In genomic region chr20:23167436-23167835, GRCh38 we compare ENCODE assay signal across 19 cellular contexts.
"Had no signal": no experiment of that assay in that cellular context is flagged by ENCODE, and none has a peak within 500 bp of the region (broad histone marks: within the 10 kb centered on the region; RNA-seq: fewer than 3 reads in every experiment).

No MANE protein-coding gene starts in this region.

- H3K27ac ChIP-seq: esophagus squamous epithelium, gastrocnemius medialis, heart left ventricle, suprapubic skin, transverse colon had no signal

- DNase-seq: activated CD4-positive, alpha-beta T cell treated with anti-CD3 and anti-CD28 coated beads, Interleukin-2, amount 10 ng/mL, durations not matched to agents 24 days and 14 days; activated CD4-positive, CD25-positive, alpha-beta regulatory T cell; activated CD8-positive, alpha-beta T cell treated with anti-CD3 and anti-CD28 coated beads for 36 hours; activated naive CD4-positive, alpha-beta T cell; activated naive CD8-positive, alpha-beta T cell treated with anti-CD3 and anti-CD28 coated beads for 36 hours; activated T-cell treated with anti-CD3 and anti-CD28 coated beads, Interleukin-2, amount 50 U/mL, for 1 hour; amygdala; cerebellar nuclear complex; effector CD8-positive, alpha-beta T cell; esophagus squamous epithelium; gastrocnemius medialis; heart left ventricle; immature natural killer cell; mucosa of descending colon; naive B cell; stimulated activated naive CD8-positive, alpha-beta T cell treated with anti-CD3 and anti-CD28 coated beads, Interleukin-15, amount 100 ng/mL, for 72 hours; transverse colon had no signal

- H3K27me3 ChIP-seq: esophagus squamous epithelium, gastrocnemius medialis, heart left ventricle, suprapubic skin, transverse colon had no signal

- H3K9me3 ChIP-seq: esophagus squamous epithelium, gastrocnemius medialis, heart left ventricle, mucosa of descending colon, suprapubic skin, transverse colon had no signal

- H3K4me3 ChIP-seq: esophagus squamous epithelium, gastrocnemius medialis, heart left ventricle, mucosa of descending colon, suprapubic skin, transverse colon had no signal

- ATAC-seq: activated CD8-positive, alpha-beta T cell treated with anti-CD3 and anti-CD28 coated beads for 36 hours; activated T-helper 17 cell treated with anti-CD3 and anti-CD28 coated beads, Interleukin-2, amount 50 U/mL, for 72 hours; gastrocnemius medialis; heart left ventricle; mucosa of descending colon; stimulated activated naive CD8-positive, alpha-beta T cell treated with anti-CD3 and anti-CD28 coated beads, Interleukin-15, amount 100 ng/mL, for 72 hours had no signal

- H3K36me3 ChIP-seq: esophagus squamous epithelium, gastrocnemius medialis, heart left ventricle, suprapubic skin, transverse colon had no signal
